ENCODE assay signal across 17 cellular contexts in genomic region chr3:195219351-195220045, GRCh38. TPM values are rescaled to one million over a fixed set of nuclear protein-coding genes. Genes with fewer than 3 reads are reported as not detected.
DNase-seq lines count a peak whose midpoint lies in the region; ATAC-seq and TF ChIP-seq lines count a peak whose summit lies in the region.
"Had no signal": no experiment of that assay in that cellular context is flagged by ENCODE, and none has a peak within 500 bp of the region (broad histone marks: within the 10 kb centered on the region; RNA-seq: fewer than 3 reads in every experiment).

No MANE protein-coding gene starts in this region.

- H3K9me3 ChIP-seq in Peyer's patch: no peaks in the 10 kb centered on the region
- no peaks in the 10 kb centered on the region for H3K9me3 ChIP-seq in esophagus squamous epithelium
- no peaks in the 10 kb centered on the region for H3K9me3 ChIP-seq in sigmoid colon

- no peaks in the 10 kb centered on the region for H3K4me1 ChIP-seq in Peyer's patch
- peaks cover 3 to 49% (median 22%) of the 10 kb centered on the region in 3 donors for H3K4me1 ChIP-seq in esophagus squamous epithelium
- H3K4me1 ChIP-seq in sigmoid colon: peaks cover 0 to 51% (median 38%) of the 10 kb centered on the region in 4 donors

- H3K27ac ChIP-seq in Peyer's patch (no peak overlapping the region), esophagus squamous epithelium (peak overlapping the region in 3 of 4 donors; percentile 43 to 84 (median 75)), sigmoid colon (peak overlapping the region in 3 of 4 donors; percentile 3 to 84 (median 83))

- 77 to 81% methylated on average over 5 of the region's 5 CpGs for WGBS in esophagus squamous epithelium, 2 donors
- WGBS in sigmoid colon, 2 donors: 81 to 93% methylated on average over 5 of the region's 5 CpGs

- H3K27me3 ChIP-seq in Peyer's patch (no peaks in the 10 kb centered on the region), esophagus squamous epithelium (no peaks in the 10 kb centered on the region), sigmoid colon (no peaks in the 10 kb centered on the region)

- no peaks in the 10 kb centered on the region for H3K36me3 ChIP-seq in Peyer's patch
- H3K36me3 ChIP-seq in esophagus squamous epithelium: peaks cover 0 to 3% (median 0%) of the 10 kb centered on the region in 3 donors
- no peaks in the 10 kb centered on the region for H3K36me3 ChIP-seq in sigmoid colon

- ATAC-seq in HG02678 (IDR thresholded peaks at IDR 0.05; ENCODE audit: unreplicated experiment) (no peak), HG03469 (IDR thresholded peaks at IDR 0.05; ENCODE audit: unreplicated experiment) (no peak)
- ATAC-seq: HCT116, PC-3, SK-N-SH treated with all-trans-retinoic acid at 6 μM for 48 hours had no signal

- TF ChIP-seq CTCF in Peyer's patch (IDR thresholded peaks at IDR 0.05) (no peak), esophagus squamous epithelium (IDR thresholded peaks at IDR 0.05) (no peak), sigmoid colon (IDR thresholded peaks at IDR 0.05) (no peak)

- TF ChIP-seq EP300 in sigmoid colon (IDR thresholded peaks at IDR 0.05): no peak

- H3K4me3 ChIP-seq in Peyer's patch: no peak overlapping the region
- no peak overlapping the region for H3K4me3 ChIP-seq in esophagus squamous epithelium
- no peak overlapping the region for H3K4me3 ChIP-seq in sigmoid colon

- DNase-seq in EH (ENCODE audit: low read depth): peak; percentile 40
- peak in 2 of 3 donors; percentile 9 to 35 for DNase-seq in Peyer's patch
- DNase-seq in esophagus squamous epithelium (lab: John Stamatoyannopoulos, UW): no peak
- DNase-seq in sigmoid colon: peak; percentile 57
- DNase-seq in EL: no peak
- DNase-seq in stimulated activated CD4-positive, alpha-beta T cell treated with anti-CD3 and anti-CD28 coated beads, Interleukin-4, amount 100 ng/mL, for 24 hours: no peak
- DNase-seq: CD8-positive, alpha-beta memory T cell; DND-41; Kasumi-1; NCI-H1105 treated with DMSO at 0.1 percent for 48 hours; NCI-H187; NCI-H69; PC-3 had no signal

- intact Hi-C loops in esophagus squamous epithelium (cut with DNase I): no loop called here
- intact Hi-C loops in sigmoid colon (cut with DNase I): no loop called here

- no peak for TF ChIP-seq POLR2A in Peyer's patch (IDR thresholded peaks at IDR 0.05)
- no peak for TF ChIP-seq POLR2A in esophagus squamous epithelium (IDR thresholded peaks at IDR 0.05)
- no peak for TF ChIP-seq POLR2A in sigmoid colon (IDR thresholded peaks at IDR 0.05)

RNA-seq across cellular contexts. Expression of gene XXYLT1, which starts 51.5 kb away (rescaled TPM):
- 10 to 100 TPM in 1 of 4 donors, 1 to 10 TPM in 3; 5.4 to 18.2 (median 6.9) TPM for total RNA-seq in Peyer's patch
- 10 to 100 TPM; 14.1 to 23.7 (median 15.4) TPM for total RNA-seq in esophagus squamous epithelium
- 10 to 100 TPM; 11.1 to 13.8 (median 11.7) TPM for total RNA-seq in sigmoid colon
- polyA plus RNA-seq in sigmoid colon: 1 to 10 TPM; 2.5 to 6.8 (median 3.0) TPM

Comparison
In these comparisons a context has a peak if more than half of its experiments do, and no peak if none do; other contexts are left out.
1. DNase-seq: peak in EH (single experiment), Peyer's patch (2 of 3) and sigmoid colon (single experiment); none in esophagus squamous epithelium (single experiment), EL (single experiment) and stimulated activated CD4-positive, alpha-beta T cell treated with anti-CD3 and anti-CD28 coated beads, Interleukin-4, amount 100 ng/mL, for 24 hours (single experiment).
2. H3K27ac ChIP-seq: peak in esophagus squamous epithelium (3 of 4) and sigmoid colon (3 of 4); none in Peyer's patch (0 of 4).